11 cellular contexts compared by ENCODE assay signal in the genomic region with DNA sequence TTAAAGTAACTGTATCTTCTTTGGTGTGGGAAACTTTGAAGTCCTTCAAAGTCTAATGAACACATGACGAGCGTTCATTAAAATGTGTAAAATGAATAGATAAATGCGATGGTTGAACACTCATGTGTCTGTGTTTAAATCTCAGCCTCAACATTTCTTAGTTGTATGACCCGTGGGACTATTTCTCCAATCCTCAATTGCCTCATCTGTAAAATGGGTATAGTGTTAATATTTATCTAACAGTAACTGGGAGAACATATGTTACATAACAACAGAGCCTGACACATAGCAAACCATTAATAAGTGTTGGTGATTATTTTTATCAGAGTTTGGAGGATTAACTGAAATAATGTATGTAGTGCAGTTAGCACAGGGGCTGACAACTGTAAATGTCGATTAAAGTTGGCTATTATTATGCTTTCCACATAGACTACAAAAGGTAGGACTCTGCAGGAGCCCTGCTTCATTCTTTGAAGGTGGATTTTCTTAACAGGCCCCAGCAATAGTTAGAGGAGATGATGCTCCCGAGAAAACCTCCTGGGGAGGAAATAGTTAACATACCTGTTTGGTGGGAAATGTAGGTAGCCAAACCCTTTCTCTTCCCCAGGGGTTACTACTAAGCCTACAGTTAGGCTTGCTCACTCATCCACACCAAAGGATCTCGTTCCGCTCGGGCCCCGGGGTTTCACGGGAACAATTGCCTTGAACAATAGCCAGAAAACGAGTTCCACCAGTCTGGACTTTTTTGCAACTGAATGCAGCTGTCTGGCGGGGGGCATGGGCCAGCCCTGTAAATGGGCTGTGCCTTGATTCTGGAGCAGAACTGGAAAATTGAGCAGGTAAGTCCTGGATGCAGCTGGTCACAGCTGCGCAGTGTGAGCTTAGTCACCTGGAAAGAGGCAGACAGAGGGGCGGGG.
DNase-seq lines count a peak whose midpoint lies in the region; ATAC-seq and TF ChIP-seq lines count a peak whose summit lies in the region.
"Had no signal": no experiment of that assay in that cellular context is flagged by ENCODE, and none has a peak within 500 bp of the region (broad histone marks: within the 10 kb centered on the region; RNA-seq: fewer than 3 reads in every experiment).

No MANE protein-coding gene starts in this region.

- no peak for ATAC-seq in psoas muscle
- ATAC-seq: activated CD4-positive, CD25-positive, alpha-beta regulatory T cell treated with anti-CD3 and anti-CD28 coated beads, Interleukin-2, amount 50 U/mL, for 24 hours had no signal

- H2AFZ ChIP-seq in PC-9 (no peak overlapping the region), smooth muscle cell (ENCODE audit: low read depth) (no peak overlapping the region)

- no peaks in the 10 kb centered on the region for H3K36me3 ChIP-seq in PC-9 (ENCODE audit: low read depth)
- H3K36me3 ChIP-seq in iPS-15b (ENCODE audit: control insufficient read depth, insufficient read depth, low read length) = no peaks in the 10 kb centered on the region
- no peaks in the 10 kb centered on the region for H3K36me3 ChIP-seq in smooth muscle cell (ENCODE audit: low read depth)
- H3K36me3 ChIP-seq in psoas muscle (ENCODE audit: insufficient read depth in 1 of 2, low read depth in 1 of 2) = no peaks in the 10 kb centered on the region
- H3K36me3 ChIP-seq: lower lobe of right lung had no signal

- no TSS peak for BruUV-seq in PC-9 (replicated peaks; lab: Mats Ljungman, UMichigan)

- WGBS in smooth muscle cell (ENCODE audit: low lambda C conversion rate) = 40% methylated on average over 15 of the region's 15 CpGs
- WGBS in psoas muscle, 3 donors = 59 to 66% (median 62%) methylated on average over 15 of the region's 15 CpGs

- no peaks in the 10 kb centered on the region for H3K27me3 ChIP-seq in PC-9 (ENCODE audit: insufficient read depth, low read depth)
- peaks cover 16% of the 10 kb centered on the region for H3K27me3 ChIP-seq in iPS-15b (ENCODE audit: control insufficient read depth, insufficient read depth, low read length)
- no peaks in the 10 kb centered on the region for H3K27me3 ChIP-seq in smooth muscle cell (ENCODE audit: low read depth)
- H3K27me3 ChIP-seq in psoas muscle (ENCODE audit: insufficient read depth in 3 of 3, low read length in 2 of 3) = no peaks in the 10 kb centered on the region

- DNase-seq in NCI-H187 (lab: John Stamatoyannopoulos, UW) (peak; percentile 35 to 44), NCI-H187 treated with DMSO at 0.1 percent for 48 hours (lab: John Stamatoyannopoulos, UW) (no peak), PC-9 (peak; percentile 83 to 90), smooth muscle cell (lab: John Stamatoyannopoulos, UW; ENCODE audit: unreplicated experiment) (no peak), psoas muscle (no peak), GDM1 (lab: John Stamatoyannopoulos, UW) (no peak), GM10248 (ENCODE audit: extremely low spot score) (no peak)
- DNase-seq: lower lobe of right lung had no signal

- H3K9ac ChIP-seq in iPS-15b (ENCODE audit: low read depth, low read length) (no peak overlapping the region), smooth muscle cell (ENCODE audit: low read depth) (peak overlapping the region; percentile 48)

- H3K9me3 ChIP-seq in PC-9 (ENCODE audit: insufficient read depth, low read depth) (no peaks in the 10 kb centered on the region), iPS-15b (ENCODE audit: control insufficient read depth, insufficient read depth, low read length) (no peaks in the 10 kb centered on the region), smooth muscle cell (replicated peaks; ENCODE audit: low read depth) (no peaks in the 10 kb centered on the region), psoas muscle (no peaks in the 10 kb centered on the region)
- H3K9me3 ChIP-seq: lower lobe of right lung had no signal

- H3K4me3 ChIP-seq in PC-9 (peak overlapping the region; percentile 11; the same call in 1 of the 2 replicates), iPS-15b (ENCODE audit: low read depth, low read length) (peak overlapping the region; percentile 20), smooth muscle cell (peak overlapping the region; percentile 26), psoas muscle (no peak overlapping the region)
- H3K4me3 ChIP-seq: lower lobe of right lung had no signal

- H3F3A ChIP-seq in PC-9 (ENCODE audit: insufficient read depth, low read depth) = peaks cover 38% of the 10 kb centered on the region
- H3F3A ChIP-seq in smooth muscle cell (ENCODE audit: low read depth) = peaks cover 29% of the 10 kb centered on the region

- CTCF ChIA-PET in PC-9 (lab: Charles Lee) (interaction anchor here (0.6 kb wide), 1 partner anchor 15 kb away, joined by 4 read pairs; no protein-coding TSS in a partner anchor), GM10248 (lab: Yijun Ruan, JAX) (no interaction called here)

- H3K79me2 ChIP-seq in PC-9 (ENCODE audit: low read depth) (peaks cover 15% of the 10 kb centered on the region; the same call in 1 of the 2 replicates), smooth muscle cell (ENCODE audit: low read depth) (peaks cover 72% of the 10 kb centered on the region)

- intact Hi-C loops in PC-9 (cut with micrococcal nuclease; ENCODE audit: unreplicated experiment) = no loop called here
- intact Hi-C loops in psoas muscle (cut with DNase I) = no loop called here

- H4K20me1 ChIP-seq in PC-9 (ENCODE audit: insufficient read depth) (no peaks in the 10 kb centered on the region), smooth muscle cell (ENCODE audit: low read depth) (peaks cover 3% of the 10 kb centered on the region)

- POLR2A ChIA-PET in PC-9 (lab: Charles Lee; ENCODE audit: unreplicated experiment) (no interaction called here), GM10248 (lab: Yijun Ruan, JAX) (no interaction called here)

- peak overlapping the region; percentile 70 for H3K27ac ChIP-seq in PC-9
- peak overlapping the region; percentile 93 for H3K27ac ChIP-seq in smooth muscle cell (ENCODE audit: low read depth)
- H3K27ac ChIP-seq in psoas muscle = no peak overlapping the region
- H3K27ac ChIP-seq: 22Rv1, lower lobe of right lung had no signal

- H3K4me2 ChIP-seq in PC-9 = peak overlapping the region; percentile 63
- H3K4me2 ChIP-seq in smooth muscle cell = peak overlapping the region; percentile 80

- H3K9me2 ChIP-seq in PC-9 (ENCODE audit: insufficient read depth) = no peaks in the 10 kb centered on the region

- H3K4me1 ChIP-seq in PC-9 (replicated peaks; ENCODE audit: insufficient read depth) (peaks cover 61% of the 10 kb centered on the region), iPS-15b (ENCODE audit: control insufficient read depth, insufficient read depth, low read length) (peaks cover 61% of the 10 kb centered on the region), smooth muscle cell (ENCODE audit: low read depth) (peaks cover 78% of the 10 kb centered on the region), psoas muscle (peaks cover 22% of the 10 kb centered on the region)
- H3K4me1 ChIP-seq: lower lobe of right lung had no signal

- TF ChIP-seq CTCF in PC-9 (conservative IDR thresholded peaks at IDR 0.05) (no peak), smooth muscle cell (IDR thresholded peaks at IDR 0.05; ENCODE audit: borderline replicate concordance, insufficient read depth, poor library complexity, severe bottlenecking) (no peak), psoas muscle (IDR thresholded peaks at IDR 0.05) (no peak), GM10248 (IDR thresholded peaks at IDR 0.05; ENCODE audit: control extremely low read depth, extremely low read depth, low read depth, missing control alignments) (no peak)

Comparison
In these comparisons a context has a peak if more than half of its experiments do, and no peak if none do; other contexts are left out.
1. DNase-seq: peak in NCI-H187 (2 of 2) and PC-9 (2 of 2); none in NCI-H187 treated with DMSO at 0.1 percent for 48 hours (single experiment), smooth muscle cell (single experiment), psoas muscle (0 of 2), GDM1 (single experiment) and GM10248 (single experiment).